In genomic region chr20:54745780-54746179, GRCh38 we compare ENCODE assay signal across 28 cellular contexts.
DNase-seq lines count a peak whose midpoint lies in the region; ATAC-seq, FAIRE-seq and TF ChIP-seq lines count a peak whose summit lies in the region.
"Had no signal": no experiment of that assay in that cellular context is flagged by ENCODE, and none has a peak within 500 bp of the region (broad histone marks: within the 10 kb centered on the region; RNA-seq: fewer than 3 reads in every experiment).

No MANE protein-coding gene starts in this region.

- POLR2A ChIA-PET in A549 (lab: Yijun Ruan, JAX): no interaction called here
- POLR2A ChIA-PET in K562 (lab: Yijun Ruan, JAX): no interaction called here

- no peaks in the 10 kb centered on the region for H3K27me3 ChIP-seq in K562 (ENCODE audit: control insufficient read depth in 2 of 2, insufficient read depth in 2 of 2, low read length in 2 of 2)
- H3K27me3 ChIP-seq in endodermal cell (ENCODE audit: control insufficient read depth, insufficient read depth, low read length, poor library complexity, severe bottlenecking): no peaks in the 10 kb centered on the region
- H3K27me3 ChIP-seq: BE2C, BLaER1 had no signal

- H3K27ac Mint-ChIP-seq in endodermal cell: no peak overlapping the region
- H3K27ac Mint-ChIP-seq: CD14-positive monocyte; CD4-positive, alpha-beta memory T cell; CD4-positive, CD25-positive, alpha-beta regulatory T cell; CD8-positive, alpha-beta memory T cell had no signal

- no peak overlapping the region for H3K4me3 Mint-ChIP-seq in endodermal cell
- H3K4me3 Mint-ChIP-seq: CD14-positive monocyte; CD4-positive, alpha-beta memory T cell; CD4-positive, CD25-positive, alpha-beta regulatory T cell; CD8-positive, alpha-beta memory T cell had no signal

- no peak for TF ChIP-seq RAD21 in A549 (conservative IDR thresholded peaks at IDR 0.05 in 1 of 2, IDR thresholded peaks at IDR 0.05 in 1 of 2)
- no peak for TF ChIP-seq RAD21 in K562 (CRISPR knock-in tag; conservative IDR thresholded peaks at IDR 0.05 in 1 of 2, IDR thresholded peaks at IDR 0.05 in 1 of 2)

- no peak overlapping the region for H3K4me2 ChIP-seq in A549
- H3K4me2 ChIP-seq in K562 (ENCODE audit: insufficient read depth, low read length): no peak overlapping the region
- H3K4me2 ChIP-seq: BLaER1 had no signal

- ATAC-seq in A549 (no peak), K562 (no peak)
- ATAC-seq: GM12878 had no signal

- intact Hi-C loops in K562 (cut with micrococcal nuclease): no loop called here

- no peaks in the 10 kb centered on the region for H3K9me1 ChIP-seq in K562 (ENCODE audit: control insufficient read depth, insufficient read depth, low read length)

- DNase-seq in A549 (ENCODE audit: low read depth in 1 of 2, low spot score in 1 of 2) (no peak), HTR-8/SVneo (ENCODE audit: insufficient read length, low spot score) (no peak), K562 (ENCODE audit: extremely low read depth in 1 of 4, low spot score in 3 of 4) (no peak), endodermal cell (no peak), NCI-H526 (lab: John Stamatoyannopoulos, UW) (no peak), OCI-M2 (lab: John Stamatoyannopoulos, UW; ENCODE audit: unreplicated experiment) (no peak), 8988T (no peak)
- no peak for DNase-seq in activated CD8-positive, alpha-beta memory T cell treated with anti-CD3 and anti-CD28 coated beads, Interleukin-2, amount 50 U/mL, for 48 hours
- DNase-seq: ACHN; BE2C; C1 segment of cervical spinal cord; CD4-positive, alpha-beta memory T cell; CD4-positive, CD25-positive, alpha-beta regulatory T cell; CD8-positive, alpha-beta memory T cell; COR-L47; DMS 273 treated with DMSO at 0.1 percent for 48 hours; DMS153; DMS53; DMS79; DND-41; EL; GDM1 had no signal

- H3K9me3 ChIP-seq in A549: no peaks in the 10 kb centered on the region
- no peaks in the 10 kb centered on the region for H3K9me3 ChIP-seq in K562 (replicated peaks; ENCODE audit: control insufficient read depth, insufficient read depth, low read depth, low read length)
- peaks cover 25% of the 10 kb centered on the region for H3K9me3 ChIP-seq in endodermal cell (ENCODE audit: control insufficient read depth, low read length)
- H3K9me3 ChIP-seq: BE2C, BLaER1 had no signal

- H3K27ac ChIP-seq in A549 (no peak overlapping the region), K562 (ENCODE audit: extremely low read depth, low read depth, low read length) (no peak overlapping the region), endodermal cell (ENCODE audit: low read depth, low read length) (no peak overlapping the region)
- H3K27ac ChIP-seq: BLaER1 had no signal

- H3K36me3 Mint-ChIP-seq in endodermal cell (ENCODE audit: low read depth): no peaks in the 10 kb centered on the region
- H3K36me3 Mint-ChIP-seq: CD14-positive monocyte; CD4-positive, alpha-beta memory T cell; CD4-positive, CD25-positive, alpha-beta regulatory T cell; CD8-positive, alpha-beta memory T cell had no signal

- no peak overlapping the region for H2AFZ ChIP-seq in K562 (ENCODE audit: low read depth, low read length)

- BruUV-seq in K562 (replicated peaks; lab: Mats Ljungman, UMichigan): no TSS peak

- peaks cover 23% of the 10 kb centered on the region for H3K9me3 Mint-ChIP-seq in endodermal cell

- FAIRE-seq in A549 (lab: Jason Lieb, UNC): no peak
- peak; percentile 23 for FAIRE-seq in HTR-8/SVneo (lab: Jason Lieb, UNC)
- no peak for FAIRE-seq in K562 (lab: Jason Lieb, UNC)
- FAIRE-seq: GM12878, GM12892, GM18507, GM19239 had no signal

- H3K36me3 ChIP-seq in K562 (ENCODE audit: control insufficient read depth, insufficient read depth, low read length) (no peaks in the 10 kb centered on the region), endodermal cell (ENCODE audit: control insufficient read depth, insufficient read depth, low read length) (no peaks in the 10 kb centered on the region)
- H3K36me3 ChIP-seq: BE2C, BLaER1 had no signal

- H3K4me1 Mint-ChIP-seq in endodermal cell: no peaks in the 10 kb centered on the region
- H3K4me1 Mint-ChIP-seq: CD14-positive monocyte; CD4-positive, alpha-beta memory T cell; CD4-positive, CD25-positive, alpha-beta regulatory T cell; CD8-positive, alpha-beta memory T cell had no signal

- CTCF ChIA-PET in A549 (lab: Yijun Ruan, JAX) (interaction anchor here (0.6 kb wide), 2 partner anchors 75 to 521 kb away, joined by 3 read pairs; no protein-coding TSS in a partner anchor), K562 (lab: Yijun Ruan, JAX; ENCODE audit: low intra/inter-chr PET ratio) (no interaction called here)

- WGBS in A549 (ENCODE audit: missing lambda C conversion rate): 14% methylated on average over 5 of the region's 5 CpGs
- whole genome bisulfite sequencing in K562 (ENCODE audit: insufficient coverage, low coverage, missing lambda C conversion rate): 0% methylated on average over 5 of the region's 5 CpGs
- 78 to 80% methylated on average over 2 to 4 of the region's 5 CpGs for WGBS in endodermal cell (ENCODE audit: insufficient coverage in 1 of 2, insufficient read length in 1 of 2), 2 experiments

- TF ChIP-seq EP300 in A549 (IDR thresholded peaks at IDR 0.05) (no peak), K562 (IDR thresholded peaks at IDR 0.05; ENCODE audit: low read length) (no peak)

- H3K9ac ChIP-seq in K562 (ENCODE audit: insufficient read depth in 1 of 2, low read depth in 2 of 2, low read length in 2 of 2) (no peak overlapping the region), endodermal cell (ENCODE audit: extremely low read depth, low read length, poor library complexity, severe bottlenecking) (no peak overlapping the region)
- H3K9ac ChIP-seq: BLaER1 had no signal

- no peaks in the 10 kb centered on the region for H4K20me1 ChIP-seq in K562 (replicated peaks; ENCODE audit: control insufficient read depth, insufficient read depth, low read length)
- H4K20me1 ChIP-seq: BLaER1 had no signal

- H3K4me1 ChIP-seq in A549 (no peaks in the 10 kb centered on the region), K562 (replicated peaks in 1 of 2; ENCODE audit: control insufficient read depth in 2 of 2, insufficient read depth in 2 of 2, low read length in 2 of 2) (no peaks in the 10 kb centered on the region), endodermal cell (ENCODE audit: control insufficient read depth, insufficient read depth, low read length) (no peaks in the 10 kb centered on the region)
- H3K4me1 ChIP-seq: BE2C had no signal

- H3K27me3 Mint-ChIP-seq in endodermal cell (ENCODE audit: insufficient read depth): no peaks in the 10 kb centered on the region
- H3K27me3 Mint-ChIP-seq: CD4-positive, CD25-positive, alpha-beta regulatory T cell had no signal

- no peak overlapping the region for H3K4me3 ChIP-seq in A549
- no peak overlapping the region for H3K4me3 ChIP-seq in K562
- peak overlapping the region; percentile 5 for H3K4me3 ChIP-seq in endodermal cell (ENCODE audit: low read length)
- H3K4me3 ChIP-seq: BLaER1, GM12878 had no signal

- TF ChIP-seq CTCF in A549 (IDR thresholded peaks at IDR 0.05) (no peak), K562 (IDR thresholded peaks at IDR 0.05 in 2 of 3, conservative IDR thresholded peaks at IDR 0.05 in 1 of 3; ENCODE audit: insufficient read depth in 2 of 3, low read depth in 1 of 3, low read length in 3 of 3) (no peak), endodermal cell (conservative IDR thresholded peaks at IDR 0.05) (no peak)

- in situ Hi-C loops in K562 (cut with MboI): no loop called here

- no peaks in the 10 kb centered on the region for H3K79me2 ChIP-seq in K562 (ENCODE audit: control insufficient read depth, insufficient read depth, low read length)

- TF ChIP-seq POLR2A in A549 (IDR thresholded peaks at IDR 0.05; ENCODE audit: low read length) (no peak), K562 (conservative IDR thresholded peaks at IDR 0.05) (no peak)

TF ChIP-seq in A549, 52 proteins besides CTCF, POLR2A, EP300 and RAD21:
- TF ChIP-seq MAFK (IDR thresholded peaks at IDR 0.05; ENCODE audit: partially characterized antibody): peak; percentile 85
- TF ChIP-seq HES2 (IDR thresholded peaks at IDR 0.05): no peak
- peak; percentile 31; the same call in 1 of the 2 replicates for TF ChIP-seq NFE2L2 (conservative IDR thresholded peaks at IDR 0.05; ENCODE audit: low read length)

TF ChIP-seq in K562, 482 proteins besides CTCF, POLR2A, EP300 and RAD21 (continues in another document):
- TF ChIP-seq ZNF655 (CRISPR knock-in tag; IDR thresholded peaks at IDR 0.05) (no peak), NFE2L1 (tag; IDR thresholded peaks at IDR 0.05; ENCODE audit: borderline replicate concordance, low read depth) (peak; percentile 25; the same call in 1 of the 2 replicates), MAFF (IDR thresholded peaks at IDR 0.05; ENCODE audit: low read length) (0 out of 2 replicates have a peak, but pooled peaks have one; percentile 27), ZNF316 (IDR thresholded peaks at IDR 0.05) (0 out of 2 replicates have a peak, but pooled peaks have one; percentile 20), FOXA3 (CRISPR knock-in tag; conservative IDR thresholded peaks at IDR 0.05 in 1 of 2, IDR thresholded peaks at IDR 0.05 in 1 of 2) (no peak), MAFG (tag; conservative IDR thresholded peaks at IDR 0.05) (peak; percentile 50)

Comparison
In these comparisons a context has a peak if more than half of its experiments do, and no peak if none do; other contexts are left out.
1. Of the 35 proteins assayed by ChIP-seq in both K562 and A549: peak only in K562: none; only in A549: MAFK; in both: none; in neither: 34.